1 cellular context compared by ENCODE assay signal in the genomic region with DNA sequence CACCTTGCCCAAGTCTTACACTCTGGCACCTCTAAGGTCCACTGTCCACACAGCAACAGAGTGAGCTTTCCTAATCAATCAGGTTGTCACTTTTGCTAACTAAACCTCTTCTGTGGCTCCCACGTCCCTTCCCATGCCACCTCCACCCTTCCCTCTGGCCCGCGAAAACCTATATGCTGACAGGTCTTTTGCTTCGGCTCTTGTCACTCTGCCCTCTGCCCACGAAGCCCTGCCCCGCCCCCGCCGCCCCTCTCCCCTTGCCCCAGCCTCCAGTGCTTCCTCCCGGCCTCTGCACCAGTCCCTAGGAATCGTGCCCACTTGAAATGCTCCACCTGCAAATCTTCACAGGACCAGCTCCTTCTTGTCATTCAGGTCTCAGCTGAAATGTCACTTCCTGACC.
TF ChIP-seq lines count a peak whose summit lies in the region.

No MANE protein-coding gene starts in this region.

TF ChIP-seq in HepG2, 621 proteins besides CTCF, POLR2A, EP300 and RAD21 (continued from another document):
- TF ChIP-seq, protein P1, sequence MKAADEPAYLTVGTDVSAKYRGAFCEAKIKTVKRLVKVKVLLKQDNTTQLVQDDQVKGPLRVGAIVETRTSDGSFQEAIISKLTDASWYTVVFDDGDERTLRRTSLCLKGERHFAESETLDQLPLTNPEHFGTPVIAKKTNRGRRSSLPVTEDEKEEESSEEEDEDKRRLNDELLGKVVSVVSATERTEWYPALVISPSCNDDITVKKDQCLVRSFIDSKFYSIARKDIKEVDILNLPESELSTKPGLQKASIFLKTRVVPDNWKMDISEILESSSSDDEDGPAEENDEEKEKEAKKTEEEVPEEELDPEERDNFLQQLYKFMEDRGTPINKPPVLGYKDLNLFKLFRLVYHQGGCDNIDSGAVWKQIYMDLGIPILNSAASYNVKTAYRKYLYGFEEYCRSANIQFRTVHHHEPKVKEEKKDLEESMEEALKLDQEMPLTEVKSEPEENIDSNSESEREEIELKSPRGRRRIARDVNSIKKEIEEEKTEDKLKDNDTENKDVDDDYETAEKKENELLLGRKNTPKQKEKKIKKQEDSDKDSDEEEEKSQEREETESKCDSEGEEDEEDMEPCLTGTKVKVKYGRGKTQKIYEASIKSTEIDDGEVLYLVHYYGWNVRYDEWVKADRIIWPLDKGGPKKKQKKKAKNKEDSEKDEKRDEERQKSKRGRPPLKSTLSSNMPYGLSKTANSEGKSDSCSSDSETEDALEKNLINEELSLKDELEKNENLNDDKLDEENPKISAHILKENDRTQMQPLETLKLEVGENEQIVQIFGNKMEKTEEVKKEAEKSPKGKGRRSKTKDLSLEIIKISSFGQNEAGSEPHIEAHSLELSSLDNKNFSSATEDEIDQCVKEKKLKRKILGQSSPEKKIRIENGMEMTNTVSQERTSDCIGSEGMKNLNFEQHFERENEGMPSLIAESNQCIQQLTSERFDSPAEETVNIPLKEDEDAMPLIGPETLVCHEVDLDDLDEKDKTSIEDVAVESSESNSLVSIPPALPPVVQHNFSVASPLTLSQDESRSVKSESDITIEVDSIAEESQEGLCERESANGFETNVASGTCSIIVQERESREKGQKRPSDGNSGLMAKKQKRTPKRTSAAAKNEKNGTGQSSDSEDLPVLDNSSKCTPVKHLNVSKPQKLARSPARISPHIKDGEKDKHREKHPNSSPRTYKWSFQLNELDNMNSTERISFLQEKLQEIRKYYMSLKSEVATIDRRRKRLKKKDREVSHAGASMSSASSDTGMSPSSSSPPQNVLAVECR (CRISPR knock-in tag; IDR thresholded peaks at IDR 0.05; ENCODE audit: borderline replicate concordance): no peak
- TF ChIP-seq, protein P2, sequence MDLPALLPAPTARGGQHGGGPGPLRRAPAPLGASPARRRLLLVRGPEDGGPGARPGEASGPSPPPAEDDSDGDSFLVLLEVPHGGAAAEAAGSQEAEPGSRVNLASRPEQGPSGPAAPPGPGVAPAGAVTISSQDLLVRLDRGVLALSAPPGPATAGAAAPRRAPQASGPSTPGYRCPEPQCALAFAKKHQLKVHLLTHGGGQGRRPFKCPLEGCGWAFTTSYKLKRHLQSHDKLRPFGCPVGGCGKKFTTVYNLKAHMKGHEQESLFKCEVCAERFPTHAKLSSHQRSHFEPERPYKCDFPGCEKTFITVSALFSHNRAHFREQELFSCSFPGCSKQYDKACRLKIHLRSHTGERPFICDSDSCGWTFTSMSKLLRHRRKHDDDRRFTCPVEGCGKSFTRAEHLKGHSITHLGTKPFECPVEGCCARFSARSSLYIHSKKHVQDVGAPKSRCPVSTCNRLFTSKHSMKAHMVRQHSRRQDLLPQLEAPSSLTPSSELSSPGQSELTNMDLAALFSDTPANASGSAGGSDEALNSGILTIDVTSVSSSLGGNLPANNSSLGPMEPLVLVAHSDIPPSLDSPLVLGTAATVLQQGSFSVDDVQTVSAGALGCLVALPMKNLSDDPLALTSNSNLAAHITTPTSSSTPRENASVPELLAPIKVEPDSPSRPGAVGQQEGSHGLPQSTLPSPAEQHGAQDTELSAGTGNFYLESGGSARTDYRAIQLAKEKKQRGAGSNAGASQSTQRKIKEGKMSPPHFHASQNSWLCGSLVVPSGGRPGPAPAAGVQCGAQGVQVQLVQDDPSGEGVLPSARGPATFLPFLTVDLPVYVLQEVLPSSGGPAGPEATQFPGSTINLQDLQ (CRISPR knock-in tag; IDR thresholded peaks at IDR 0.05): no peak
- TF ChIP-seq, protein P3, sequence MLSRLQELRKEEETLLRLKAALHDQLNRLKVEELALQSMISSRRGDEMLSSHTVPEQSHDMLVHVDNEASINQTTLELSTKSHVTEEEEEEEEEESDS (CRISPR knock-in tag; IDR thresholded peaks at IDR 0.05; ENCODE audit: borderline replicate concordance): no peak
- TF ChIP-seq, protein P4, sequence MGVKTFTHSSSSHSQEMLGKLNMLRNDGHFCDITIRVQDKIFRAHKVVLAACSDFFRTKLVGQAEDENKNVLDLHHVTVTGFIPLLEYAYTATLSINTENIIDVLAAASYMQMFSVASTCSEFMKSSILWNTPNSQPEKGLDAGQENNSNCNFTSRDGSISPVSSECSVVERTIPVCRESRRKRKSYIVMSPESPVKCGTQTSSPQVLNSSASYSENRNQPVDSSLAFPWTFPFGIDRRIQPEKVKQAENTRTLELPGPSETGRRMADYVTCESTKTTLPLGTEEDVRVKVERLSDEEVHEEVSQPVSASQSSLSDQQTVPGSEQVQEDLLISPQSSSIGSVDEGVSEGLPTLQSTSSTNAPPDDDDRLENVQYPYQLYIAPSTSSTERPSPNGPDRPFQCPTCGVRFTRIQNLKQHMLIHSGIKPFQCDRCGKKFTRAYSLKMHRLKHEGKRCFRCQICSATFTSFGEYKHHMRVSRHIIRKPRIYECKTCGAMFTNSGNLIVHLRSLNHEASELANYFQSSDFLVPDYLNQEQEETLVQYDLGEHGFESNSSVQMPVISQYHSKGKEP (CRISPR knock-in tag; IDR thresholded peaks at IDR 0.05): no peak
- no peak for TF ChIP-seq FLYWCH1 (CRISPR knock-in tag; IDR thresholded peaks at IDR 0.05)
- TF ChIP-seq RFX3 (CRISPR knock-in tag; IDR thresholded peaks at IDR 0.05): no peak
- no peak for TF ChIP-seq ZNF350 (CRISPR knock-in tag; IDR thresholded peaks at IDR 0.05; ENCODE audit: borderline replicate concordance, low read depth)
- TF ChIP-seq, protein P5, sequence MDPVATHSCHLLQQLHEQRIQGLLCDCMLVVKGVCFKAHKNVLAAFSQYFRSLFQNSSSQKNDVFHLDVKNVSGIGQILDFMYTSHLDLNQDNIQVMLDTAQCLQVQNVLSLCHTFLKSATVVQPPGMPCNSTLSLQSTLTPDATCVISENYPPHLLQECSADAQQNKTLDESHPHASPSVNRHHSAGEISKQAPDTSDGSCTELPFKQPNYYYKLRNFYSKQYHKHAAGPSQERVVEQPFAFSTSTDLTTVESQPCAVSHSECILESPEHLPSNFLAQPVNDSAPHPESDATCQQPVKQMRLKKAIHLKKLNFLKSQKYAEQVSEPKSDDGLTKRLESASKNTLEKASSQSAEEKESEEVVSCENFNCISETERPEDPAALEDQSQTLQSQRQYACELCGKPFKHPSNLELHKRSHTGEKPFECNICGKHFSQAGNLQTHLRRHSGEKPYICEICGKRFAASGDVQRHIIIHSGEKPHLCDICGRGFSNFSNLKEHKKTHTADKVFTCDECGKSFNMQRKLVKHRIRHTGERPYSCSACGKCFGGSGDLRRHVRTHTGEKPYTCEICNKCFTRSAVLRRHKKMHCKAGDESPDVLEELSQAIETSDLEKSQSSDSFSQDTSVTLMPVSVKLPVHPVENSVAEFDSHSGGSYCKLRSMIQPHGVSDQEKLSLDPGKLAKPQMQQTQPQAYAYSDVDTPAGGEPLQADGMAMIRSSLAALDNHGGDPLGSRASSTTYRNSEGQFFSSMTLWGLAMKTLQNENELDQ (CRISPR knock-in tag; IDR thresholded peaks at IDR 0.05; ENCODE audit: borderline replicate concordance): no peak
- TF ChIP-seq KLF15 (CRISPR knock-in tag; IDR thresholded peaks at IDR 0.05; ENCODE audit: borderline replicate concordance): no peak
- TF ChIP-seq ELF3 (CRISPR knock-in tag; IDR thresholded peaks at IDR 0.05): no peak
- TF ChIP-seq, protein P6, sequence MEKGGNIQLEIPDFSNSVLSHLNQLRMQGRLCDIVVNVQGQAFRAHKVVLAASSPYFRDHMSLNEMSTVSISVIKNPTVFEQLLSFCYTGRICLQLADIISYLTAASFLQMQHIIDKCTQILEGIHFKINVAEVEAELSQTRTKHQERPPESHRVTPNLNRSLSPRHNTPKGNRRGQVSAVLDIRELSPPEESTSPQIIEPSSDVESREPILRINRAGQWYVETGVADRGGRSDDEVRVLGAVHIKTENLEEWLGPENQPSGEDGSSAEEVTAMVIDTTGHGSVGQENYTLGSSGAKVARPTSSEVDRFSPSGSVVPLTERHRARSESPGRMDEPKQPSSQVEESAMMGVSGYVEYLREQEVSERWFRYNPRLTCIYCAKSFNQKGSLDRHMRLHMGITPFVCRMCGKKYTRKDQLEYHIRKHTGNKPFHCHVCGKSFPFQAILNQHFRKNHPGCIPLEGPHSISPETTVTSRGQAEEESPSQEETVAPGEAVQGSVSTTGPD (CRISPR knock-in tag; IDR thresholded peaks at IDR 0.05): no peak
- TF ChIP-seq HES4 (CRISPR knock-in tag; IDR thresholded peaks at IDR 0.05; ENCODE audit: borderline replicate concordance): no peak
- TF ChIP-seq ZNF614 (CRISPR knock-in tag; IDR thresholded peaks at IDR 0.05; ENCODE audit: borderline replicate concordance): no peak
- no peak for TF ChIP-seq ARID2 (CRISPR knock-in tag; IDR thresholded peaks at IDR 0.05; ENCODE audit: borderline replicate concordance)
